Comparison of ENCODE assay signal across 21 cellular contexts in genomic region chr16:48001306-48001885, GRCh38.
DNase-seq lines count a peak whose midpoint lies in the region; ATAC-seq and TF ChIP-seq lines count a peak whose summit lies in the region.
"Had no signal": no experiment of that assay in that cellular context is flagged by ENCODE, and none has a peak within 500 bp of the region (broad histone marks: within the 10 kb centered on the region; RNA-seq: fewer than 3 reads in every experiment).

No MANE protein-coding gene starts in this region.

- H3K27ac ChIP-seq in esophagus muscularis mucosa (replicated peaks in 1 of 4): no peak overlapping the region
- H3K27ac ChIP-seq: KMS-11 had no signal

- no peaks in the 10 kb centered on the region for H3K9me3 ChIP-seq in HAP-1
- no peaks in the 10 kb centered on the region for H3K9me3 ChIP-seq in esophagus muscularis mucosa
- H3K9me3 ChIP-seq: BE2C, SK-N-SH had no signal

- TF ChIP-seq EP300 in esophagus muscularis mucosa (IDR thresholded peaks at IDR 0.05): no peak

- H3K27me3 Mint-ChIP-seq in osteocyte (ENCODE audit: unreplicated experiment): peaks cover 5% of the 10 kb centered on the region

- intact Hi-C loops in esophagus muscularis mucosa (cut with DNase I): no loop called here

- H3K4me3 ChIP-seq in HAP-1: no peak overlapping the region
- no peak overlapping the region for H3K4me3 ChIP-seq in esophagus muscularis mucosa
- H3K4me3 ChIP-seq: GM23338 had no signal

- H3K4me1 Mint-ChIP-seq in osteocyte (ENCODE audit: unreplicated experiment): no peaks in the 10 kb centered on the region
- H3K4me1 Mint-ChIP-seq: GM23338 had no signal

- in situ Hi-C loops in HAP-1 (cut with MboI; ENCODE audit: low sequenced_read_pairs): no loop called here

- 72% methylated on average over 13 of the region's 13 CpGs for WGBS in esophagus muscularis mucosa

- no peaks in the 10 kb centered on the region for H3K27me3 ChIP-seq in HAP-1 (ENCODE audit: low read depth)
- no peaks in the 10 kb centered on the region for H3K27me3 ChIP-seq in esophagus muscularis mucosa
- H3K27me3 ChIP-seq: BE2C had no signal

- DNase-seq in HAP-1 (ENCODE audit: low spot score in 2 of 2) (peak; percentile 47 to 60), NCI-H82 (lab: John Stamatoyannopoulos, UW) (peak; percentile 75), esophagus muscularis mucosa (ENCODE audit: extremely low spot score) (peak; percentile 72), osteocyte (ENCODE audit: extremely low spot score, unreplicated experiment) (peak; percentile 23)
- no peak for DNase-seq in activated CD4-positive, CD25-positive, alpha-beta regulatory T cell treated with anti-CD3 and anti-CD28 coated beads, Interleukin-2, amount 50 U/mL, for 72 hours
- DNase-seq: BE2C; DND-41; HCEC 1CT; IMR-90; NCI-H1105; NCI-H146; NCI-H2029; NCI-H69; NK-92 treated with Interleukin-12 subunit alpha and Interleukin-12 subunit beta, amount 100 ng/mL, for 24 hours; SIG-M5; SK-N-SH had no signal

- H3K4me1 ChIP-seq in HAP-1: peaks cover 11% of the 10 kb centered on the region
- no peaks in the 10 kb centered on the region for H3K4me1 ChIP-seq in esophagus muscularis mucosa
- H3K4me1 ChIP-seq: BE2C had no signal

- no peaks in the 10 kb centered on the region for H3K9me3 Mint-ChIP-seq in osteocyte (ENCODE audit: unreplicated experiment)

- H3K36me3 Mint-ChIP-seq in osteocyte (ENCODE audit: unreplicated experiment): no peaks in the 10 kb centered on the region

- H3K27ac Mint-ChIP-seq in osteocyte (ENCODE audit: unreplicated experiment): no peak overlapping the region
- H3K27ac Mint-ChIP-seq: GM23338 had no signal

- H3K36me3 ChIP-seq in HAP-1 (replicated peaks): no peaks in the 10 kb centered on the region
- H3K36me3 ChIP-seq in esophagus muscularis mucosa: no peaks in the 10 kb centered on the region
- H3K36me3 ChIP-seq: BE2C had no signal

- ATAC-seq in GM19023 (IDR thresholded peaks at IDR 0.05; ENCODE audit: unreplicated experiment): no peak
- ATAC-seq in GM18867 (IDR thresholded peaks at IDR 0.05; ENCODE audit: unreplicated experiment): no peak
- ATAC-seq: GM23338, Panc1 had no signal

- H3K4me3 Mint-ChIP-seq in osteocyte (ENCODE audit: unreplicated experiment): no peak overlapping the region
- H3K4me3 Mint-ChIP-seq: GM23338 had no signal

- no peak for TF ChIP-seq POLR2A in esophagus muscularis mucosa (IDR thresholded peaks at IDR 0.05; ENCODE audit: low read depth)

- TF ChIP-seq CTCF in esophagus muscularis mucosa (IDR thresholded peaks at IDR 0.05): no peak
- no peak for TF ChIP-seq CTCF in osteocyte (IDR thresholded peaks at IDR 0.05)
